ENCODE assay signal across 19 cellular contexts in genomic region chr22:35866646-35867045, GRCh38.
DNase-seq lines count a peak whose midpoint lies in the region; ATAC-seq and TF ChIP-seq lines count a peak whose summit lies in the region.
"Had no signal": no experiment of that assay in that cellular context is flagged by ENCODE, and none has a peak within 500 bp of the region (broad histone marks: within the 10 kb centered on the region; RNA-seq: fewer than 3 reads in every experiment).

No MANE protein-coding gene starts in this region.

- H3K4me3 ChIP-seq in GM23248 (no peak overlapping the region), choroid plexus epithelial cell (ENCODE audit: low read depth, low read length) (no peak overlapping the region), mesodermal cell (ENCODE audit: extremely low read depth, insufficient read depth, low read length, poor library complexity, severe bottlenecking) (no peak overlapping the region), sigmoid colon (no peak overlapping the region)

- WGBS in GM23248 (ENCODE audit: low coverage in 1 of 2, low lambda C conversion rate in 2 of 2, missing lambda C conversion rate in 2 of 2), 2 experiments: 19 to 34% methylated on average over 3 of the region's 3 CpGs
- 80% methylated on average over 1 of the region's 3 CpGs; no CpG with 5 or more reads in 1 of the 2 experiments for WGBS in mesodermal cell (ENCODE audit: insufficient coverage in 2 of 2), 2 experiments
- 75 to 85% methylated on average over 3 of the region's 3 CpGs for WGBS in sigmoid colon, 2 donors

- intact Hi-C loops in sigmoid colon (cut with DNase I): no loop called here

- in situ Hi-C loops in GM23248 (cut with MboI): no loop called here

- H3K9ac ChIP-seq in GM23248: no peak overlapping the region

- peak overlapping the region; percentile 29; the same call in 1 of the 2 replicates for H3K27ac ChIP-seq in GM23248
- H3K27ac ChIP-seq in mesodermal cell (ENCODE audit: low read depth, low read length, severe bottlenecking): peak overlapping the region; percentile 1
- H3K27ac ChIP-seq in sigmoid colon: peak overlapping the region; percentile 25 to 72 (median 56)

- H3K9me3 ChIP-seq in GM23248 (ENCODE audit: low read depth) (no peaks in the 10 kb centered on the region), mesodermal cell (ENCODE audit: control insufficient read depth, low read length) (no peaks in the 10 kb centered on the region), sigmoid colon (no peaks in the 10 kb centered on the region)

- no peak for TF ChIP-seq POLR2A in sigmoid colon (IDR thresholded peaks at IDR 0.05)

- TF ChIP-seq EP300 in sigmoid colon (IDR thresholded peaks at IDR 0.05): no peak

- H3K79me2 ChIP-seq in GM23248 (ENCODE audit: insufficient read depth): no peaks in the 10 kb centered on the region; the same call in none of the 2 replicates

- H3F3A ChIP-seq in GM23248 (ENCODE audit: insufficient read depth): no peaks in the 10 kb centered on the region

- H3K4me1 ChIP-seq in GM23248 (ENCODE audit: insufficient read depth): peaks cover 32% of the 10 kb centered on the region
- peaks cover 14% of the 10 kb centered on the region for H3K4me1 ChIP-seq in mesodermal cell (ENCODE audit: control insufficient read depth, insufficient read depth, low read length, poor library complexity, severe bottlenecking)
- peaks cover 0 to 98% (median 53%) of the 10 kb centered on the region in 4 donors for H3K4me1 ChIP-seq in sigmoid colon

- H3K27me3 ChIP-seq in GM23248 (replicated peaks; ENCODE audit: insufficient read depth) (no peaks in the 10 kb centered on the region), sigmoid colon (no peaks in the 10 kb centered on the region)

- no peaks in the 10 kb centered on the region for H3K9me2 ChIP-seq in GM23248 (ENCODE audit: insufficient read depth)

- H3K36me3 ChIP-seq in GM23248 (ENCODE audit: low read depth) (no peaks in the 10 kb centered on the region), mesodermal cell (ENCODE audit: control insufficient read depth, insufficient read depth, low read length) (no peaks in the 10 kb centered on the region), sigmoid colon (no peaks in the 10 kb centered on the region)

- no peak overlapping the region for H2AFZ ChIP-seq in GM23248

- DNase-seq in GM23248 (peak; percentile 43), choroid plexus epithelial cell (ENCODE audit: low read depth) (peak; percentile 20), sigmoid colon (no peak), NCI-H345 treated with DMSO at 0.1 percent for 48 hours (lab: John Stamatoyannopoulos, UW; ENCODE audit: unreplicated experiment) (no peak)
- DNase-seq in activated effector memory CD4-positive, alpha-beta T cell treated with Interleukin-2 at 50 U/mL for 16 hours: no peak
- DNase-seq: activated CD8-positive, alpha-beta memory T cell treated with anti-CD3 and anti-CD28 coated beads, Interleukin-2, amount 10 ng/mL, durations not matched to agents 7 days and 5 days; caudate nucleus; CD4-positive, alpha-beta memory T cell; DMS79; erythroblast; KBM-7; mammary epithelial cell; NCI-H187 treated with DMSO at 0.1 percent for 48 hours; NCI-H345; stimulated activated CD4-positive, alpha-beta T cell treated with anti-CD3 and anti-CD28 coated beads, Interleukin-15, amount 100 ng/mL, for 24 hours had no signal

- TF ChIP-seq CTCF in choroid plexus epithelial cell (conservative IDR thresholded peaks at IDR 0.05; ENCODE audit: low read depth, low read length): no peak
- no peak for TF ChIP-seq CTCF in sigmoid colon (IDR thresholded peaks at IDR 0.05)

- peak overlapping the region; percentile 18 for H3K4me2 ChIP-seq in GM23248 (ENCODE audit: unreplicated experiment)

- ATAC-seq in GM19455 (IDR thresholded peaks at IDR 0.05; ENCODE audit: unreplicated experiment) (no peak), HG03097 (IDR thresholded peaks at IDR 0.05; ENCODE audit: low FRiP score, unreplicated experiment) (no peak)
- ATAC-seq: activated CD8-positive, alpha-beta memory T cell treated with anti-CD3 and anti-CD28 coated beads, Interleukin-2, amount 10 ng/mL, durations not matched to agents 7 days and 5 days; activated T-helper 17 cell treated with anti-CD3 and anti-CD28 coated beads, Interleukin-2, amount 50 U/mL, for 72 hours had no signal

- H4K20me1 ChIP-seq in GM23248 (ENCODE audit: insufficient read depth): peaks cover 4% of the 10 kb centered on the region; the same call in 1 of the 2 replicates

Comparison
In these comparisons a context has a peak if more than half of its experiments do, and no peak if none do; other contexts are left out.
1. DNase-seq: peak in GM23248 (single experiment) and choroid plexus epithelial cell (single experiment); none in sigmoid colon (single experiment), activated effector memory CD4-positive, alpha-beta T cell treated with Interleukin-2 at 50 U/mL for 16 hours (single experiment) and NCI-H345 treated with DMSO at 0.1 percent for 48 hours (single experiment).
2. H3K27ac ChIP-seq: peak in every context shown above with its lines; median percentile 56 in sigmoid colon; 29 in GM23248; 1 in mesodermal cell.